In genomic region chr16:87389914-87390313, GRCh38 we compare ENCODE assay signal across 8 cellular contexts. TPM values are rescaled to one million over a fixed set of nuclear protein-coding genes. Genes with fewer than 3 reads are reported as not detected.
DNase-seq lines count a peak whose midpoint lies in the region; ATAC-seq, FAIRE-seq and TF ChIP-seq lines count a peak whose summit lies in the region.
"Not testable (repeated sequence)": the region's sequence is repeated elsewhere in the genome, so short reads cannot be mapped to it uniquely, and the experiment has no call there.

No MANE protein-coding gene starts in this region.

- H2AFZ ChIP-seq in ACC112 (ENCODE audit: low read length, unreplicated experiment); HepG2 (ENCODE audit: low read length): not testable (repeated sequence)

- CTCF ChIA-PET in HEK293 (lab: Yijun Ruan, JAX); activated CD4-positive, alpha-beta T cell treated with anti-CD3 and anti-CD28 coated beads for 36 hours (lab: Charles Lee); HepG2 (lab: Yijun Ruan, JAX; ENCODE audit: low intra/inter-chr PET ratio, low total read pairs): not testable (repeated sequence)

- POLR2A ChIA-PET in HEK293 (lab: Yijun Ruan, JAX); activated CD4-positive, alpha-beta T cell treated with anti-CD3 and anti-CD28 coated beads for 36 hours (lab: Charles Lee): not testable (repeated sequence)
- POLR2A ChIA-PET in HepG2 (lab: Yijun Ruan, JAX): interaction anchor here (1.6 to 4.2 kb wide), 4 partner anchors 8 to 72 kb away, joined by 5 to 62 read pairs (median 24); partner anchors contain the start of gene C16orf95

- in situ Hi-C loops in HepG2 (cut with HindIII; ENCODE audit: extremely low pct_ligation_motif_present, low pct_unique_long_range_greater_than_20kb): loop anchor here (25.0 kb wide), 1 partner anchor 472 kb away; the partner anchor contains the start of gene SLC7A5

- H4K20me1 ChIP-seq in HepG2 (ENCODE audit: insufficient read depth, low read length): peaks cover 22% of the 10 kb centered on the region

- intact Hi-C loops in activated CD4-positive, alpha-beta T cell treated with anti-CD3 and anti-CD28 coated beads for 36 hours (cut with DNase I, micrococcal nuclease): loop anchor here (5.0 kb wide), 6 partner anchors 102 to 1312 kb away; partner anchors contain the start of genes KLHDC4 (in 1 of the 2), ZC3H18 (in 1 of the 2) and ZCCHC14 (in 1 of the 2)
- intact Hi-C loops in activated T-helper 2 cell treated with anti-CD3 and anti-CD28 coated beads, Interferon-gamma antibody, Interleukin-2, Interleukin-4, amounts not matched to agents 10 μg/mL and 5 μg/mL and 100 μg/mL, durations not matched to agents 14 hours and 24 hours and 36 hours (cut with micrococcal nuclease): loop anchor here (5.0 to 10.0 kb wide), 5 partner anchors 102 to 1062 kb away; partner anchors contain the start of genes MTHFSD, ZCCHC14 and ZFPM1
- intact Hi-C loops in breast epithelium (cut with DNase I; ENCODE audit: low total_unique reads): not testable (repeated sequence)
- intact Hi-C loops in HepG2 (cut with micrococcal nuclease; ENCODE audit: unreplicated experiment): loop anchor here (10.0 kb wide), 2 partner anchors 95 to 465 kb away; no protein-coding TSS in a partner anchor

- not testable (repeated sequence) for TF ChIP-seq EP300 in HepG2 (IDR thresholded peaks at IDR 0.05; ENCODE audit: low read depth in 2 of 2, low read length in 2 of 2); HepG2 (CRISPR knock-in tag; IDR thresholded peaks at IDR 0.05; ENCODE audit: borderline replicate concordance)

- H3K27ac Mint-ChIP-seq in activated CD4-positive, alpha-beta T cell treated with anti-CD3 and anti-CD28 coated beads for 36 hours: peak overlapping the region; percentile 80
- H3K27ac Mint-ChIP-seq in activated T-helper 2 cell treated with anti-CD3 and anti-CD28 coated beads, Interferon-gamma antibody, Interleukin-2, Interleukin-4, amounts not matched to agents 10 μg/mL and 5 μg/mL and 100 μg/mL, durations not matched to agents 14 hours and 24 hours and 36 hours: peak overlapping the region; percentile 72
- not testable (repeated sequence) for H3K27ac Mint-ChIP-seq in neural crest cell (ENCODE audit: unreplicated experiment)
- peak overlapping the region; percentile 45 for H3K27ac Mint-ChIP-seq in stimulated activated effector memory CD8-positive, alpha-beta T cell treated with anti-CD3 and anti-CD28 coated beads, Interleukin-12 subunit alpha, Interleukin-12 subunit beta, amount 100 ng/mL, for 72 hours

- not testable (repeated sequence) for H3K4me2 ChIP-seq in HepG2 (ENCODE audit: low read depth, low read length)

- H3K27me3 ChIP-seq in ACC112 (ENCODE audit: insufficient read depth, low read length); breast epithelium; HepG2 (ENCODE audit: control insufficient read depth in 1 of 2, insufficient read depth in 2 of 2, low read length in 2 of 2): not testable (repeated sequence)

- peaks cover 14% of the 10 kb centered on the region for H3K36me3 Mint-ChIP-seq in activated CD4-positive, alpha-beta T cell treated with anti-CD3 and anti-CD28 coated beads for 36 hours (ENCODE audit: low read depth)
- peaks cover 17% of the 10 kb centered on the region for H3K36me3 Mint-ChIP-seq in activated T-helper 2 cell treated with anti-CD3 and anti-CD28 coated beads, Interferon-gamma antibody, Interleukin-2, Interleukin-4, amounts not matched to agents 10 μg/mL and 5 μg/mL and 100 μg/mL, durations not matched to agents 14 hours and 24 hours and 36 hours (ENCODE audit: low read depth)
- H3K36me3 Mint-ChIP-seq in neural crest cell (ENCODE audit: low read depth): not testable (repeated sequence)
- H3K36me3 Mint-ChIP-seq in stimulated activated effector memory CD8-positive, alpha-beta T cell treated with anti-CD3 and anti-CD28 coated beads, Interleukin-12 subunit alpha, Interleukin-12 subunit beta, amount 100 ng/mL, for 72 hours: peaks cover 50% of the 10 kb centered on the region

- WGBS in HepG2 (ENCODE audit: low lambda C conversion rate): 90% methylated on average over 9 of the region's 9 CpGs

- not testable (repeated sequence) for ATAC-seq in activated CD4-positive, alpha-beta T cell treated with anti-CD3 and anti-CD28 coated beads for 36 hours; HepG2; stimulated activated effector memory CD8-positive, alpha-beta T cell treated with anti-CD3 and anti-CD28 coated beads, Interleukin-12 subunit alpha, Interleukin-12 subunit beta, amount 100 ng/mL, for 72 hours

- not testable (repeated sequence) for TF ChIP-seq RAD21 in HepG2 (CRISPR knock-in tag; IDR thresholded peaks at IDR 0.05)

- H3K9me3 Mint-ChIP-seq in activated CD4-positive, alpha-beta T cell treated with anti-CD3 and anti-CD28 coated beads for 36 hours (ENCODE audit: low read depth); activated T-helper 2 cell treated with anti-CD3 and anti-CD28 coated beads, Interferon-gamma antibody, Interleukin-2, Interleukin-4, amounts not matched to agents 10 μg/mL and 5 μg/mL and 100 μg/mL, durations not matched to agents 14 hours and 24 hours and 36 hours; neural crest cell; stimulated activated effector memory CD8-positive, alpha-beta T cell treated with anti-CD3 and anti-CD28 coated beads, Interleukin-12 subunit alpha, Interleukin-12 subunit beta, amount 100 ng/mL, for 72 hours: not testable (repeated sequence)

- H3K4me1 Mint-ChIP-seq in activated CD4-positive, alpha-beta T cell treated with anti-CD3 and anti-CD28 coated beads for 36 hours: peaks cover 59% of the 10 kb centered on the region
- peaks cover 56% of the 10 kb centered on the region for H3K4me1 Mint-ChIP-seq in activated T-helper 2 cell treated with anti-CD3 and anti-CD28 coated beads, Interferon-gamma antibody, Interleukin-2, Interleukin-4, amounts not matched to agents 10 μg/mL and 5 μg/mL and 100 μg/mL, durations not matched to agents 14 hours and 24 hours and 36 hours (ENCODE audit: low read depth)
- H3K4me1 Mint-ChIP-seq in neural crest cell: peaks cover 51% of the 10 kb centered on the region
- H3K4me1 Mint-ChIP-seq in stimulated activated effector memory CD8-positive, alpha-beta T cell treated with anti-CD3 and anti-CD28 coated beads, Interleukin-12 subunit alpha, Interleukin-12 subunit beta, amount 100 ng/mL, for 72 hours: peaks cover 54% of the 10 kb centered on the region

- H3K27ac ChIP-seq in ACC112 (ENCODE audit: low read depth, low read length) (0 out of 2 replicates have a peak overlapping the region, but pooled peaks have one; percentile 83), breast epithelium (peak overlapping the region; percentile 14 to 96), HepG2 (ENCODE audit: extremely low read length, insufficient read depth, low read length) (peak overlapping the region; percentile 66)
- H3K27ac ChIP-seq in HEK293 (ENCODE audit: extremely low read depth, low read depth, low read length): not testable (repeated sequence)

- peaks cover 28% of the 10 kb centered on the region for H3K79me2 ChIP-seq in ACC112 (ENCODE audit: control insufficient read depth, insufficient read depth, low read length, unreplicated experiment)
- peaks cover 31% of the 10 kb centered on the region for H3K79me2 ChIP-seq in HepG2 (ENCODE audit: insufficient read depth, low read length)

- H3K36me3 ChIP-seq in ACC112 (ENCODE audit: insufficient read depth, low read length); HEK293 (ENCODE audit: control insufficient read depth in 2 of 2, insufficient read depth in 1 of 2, low read length in 2 of 2); breast epithelium; HepG2 (replicated peaks in 1 of 2; ENCODE audit: control insufficient read depth in 1 of 2, insufficient read depth in 2 of 2, low read length in 2 of 2): not testable (repeated sequence)

- not testable (repeated sequence) for FAIRE-seq in HepG2 (lab: Jason Lieb, UNC)

- not testable (repeated sequence) for BruUV-seq in HepG2 (replicated peaks; lab: Mats Ljungman, UMichigan)

- not testable (repeated sequence) for DNase-seq in activated CD4-positive, alpha-beta T cell treated with anti-CD3 and anti-CD28 coated beads for 36 hours; activated T-helper 2 cell treated with anti-CD3 and anti-CD28 coated beads, Interferon-gamma antibody, Interleukin-2, Interleukin-4, amounts not matched to agents 10 μg/mL and 5 μg/mL and 100 μg/mL, durations not matched to agents 14 hours and 24 hours and 36 hours (ENCODE audit: low spot score); breast epithelium (ENCODE audit: low spot score in 2 of 2); HepG2 (ENCODE audit: low spot score); neural crest cell (ENCODE audit: low read depth, low spot score); stimulated activated effector memory CD8-positive, alpha-beta T cell treated with anti-CD3 and anti-CD28 coated beads, Interleukin-12 subunit alpha, Interleukin-12 subunit beta, amount 100 ng/mL, for 72 hours (ENCODE audit: low spot score in 2 of 2)

- H3K9ac ChIP-seq in HepG2 (ENCODE audit: insufficient read depth, low read depth, low read length): not testable (repeated sequence)

- H3K4me3 Mint-ChIP-seq in activated CD4-positive, alpha-beta T cell treated with anti-CD3 and anti-CD28 coated beads for 36 hours; activated T-helper 2 cell treated with anti-CD3 and anti-CD28 coated beads, Interferon-gamma antibody, Interleukin-2, Interleukin-4, amounts not matched to agents 10 μg/mL and 5 μg/mL and 100 μg/mL, durations not matched to agents 14 hours and 24 hours and 36 hours (ENCODE audit: low read depth); stimulated activated effector memory CD8-positive, alpha-beta T cell treated with anti-CD3 and anti-CD28 coated beads, Interleukin-12 subunit alpha, Interleukin-12 subunit beta, amount 100 ng/mL, for 72 hours: not testable (repeated sequence)
- H3K4me3 Mint-ChIP-seq in neural crest cell: peak overlapping the region; percentile 74

- not testable (repeated sequence) for H3K4me3 ChIP-seq in ACC112 (ENCODE audit: low read depth, low read length); HEK293 (ENCODE audit: low read depth, low read length); breast epithelium; HepG2 (replicated peaks in 1 of 3; ENCODE audit: insufficient read depth in 1 of 3, low read depth in 2 of 3, low read length in 3 of 3)

- TF ChIP-seq CTCF in HEK293 (tag by site-specific recombination; IDR thresholded peaks at IDR 0.05); breast epithelium (IDR thresholded peaks at IDR 0.05); HepG2 (CRISPR knock-in tag; IDR thresholded peaks at IDR 0.05); neural crest cell (conservative IDR thresholded peaks at IDR 0.05): not testable (repeated sequence)

- H3K4me1 ChIP-seq in ACC112 (ENCODE audit: control insufficient read depth, insufficient read depth, low read length, unreplicated experiment) (peaks cover 33% of the 10 kb centered on the region), breast epithelium (peaks cover 9 to 21% of the 10 kb centered on the region in 2 donors), HepG2 (ENCODE audit: insufficient read depth, low read length) (peaks cover 71% of the 10 kb centered on the region)
- not testable (repeated sequence) for H3K4me1 ChIP-seq in HEK293 (ENCODE audit: control insufficient read depth, insufficient read depth, low read length)

- not testable (repeated sequence) for H3K27me3 Mint-ChIP-seq in activated CD4-positive, alpha-beta T cell treated with anti-CD3 and anti-CD28 coated beads for 36 hours; activated T-helper 2 cell treated with anti-CD3 and anti-CD28 coated beads, Interferon-gamma antibody, Interleukin-2, Interleukin-4, amounts not matched to agents 10 μg/mL and 5 μg/mL and 100 μg/mL, durations not matched to agents 14 hours and 24 hours and 36 hours (ENCODE audit: low read depth); neural crest cell (ENCODE audit: low read depth)

- TF ChIP-seq POLR2A in breast epithelium (IDR thresholded peaks at IDR 0.05); HepG2 (IDR thresholded peaks at IDR 0.05; ENCODE audit: insufficient read depth in 1 of 2, low read depth in 2 of 2, low read length in 2 of 2): not testable (repeated sequence)

- H3K9me3 ChIP-seq in HEK293 (ENCODE audit: control insufficient read depth, insufficient read depth, low read depth, low read length); breast epithelium; HepG2 (ENCODE audit: low read length): not testable (repeated sequence)

RNA-seq across cellular contexts. Expression of gene MAP1LC3B, which starts 2.2 kb away (rescaled TPM):
- total RNA-seq in activated CD4-positive, alpha-beta T cell treated with anti-CD3 and anti-CD28 coated beads for 36 hours: 10 to 100 TPM; 49.7 to 62.1 TPM
- total RNA-seq in activated T-helper 2 cell treated with anti-CD3 and anti-CD28 coated beads, Interferon-gamma antibody, Interleukin-2, Interleukin-4, amounts not matched to agents 10 μg/mL and 5 μg/mL and 100 μg/mL, durations not matched to agents 14 hours and 24 hours and 36 hours: 40.6 and 43.6 TPM in 2 replicates
- total RNA-seq in breast epithelium (10 to 100 TPM; 58.0 to 72.3 (median 69.1) TPM), HepG2 (2016; rRNA removed; fragmentation: Illumina TruSeq; extraction: Trizol) (15.7 and 30.6 TPM in 2 replicates), neural crest cell (37.9 and 40.7 TPM in 2 replicates)
- 5.5 and 7.0 TPM in 2 replicates for total RNA-seq in HepG2 (2016; cell fraction: cytosol; rRNA removed; fragmentation: Illumina TruSeq; extraction: Trizol; ENCODE audit: low read depth)
- 15.9 and 27.1 TPM in 2 replicates for total RNA-seq in HepG2 (2016; cell fraction: insoluble cytoplasmic fraction; rRNA removed; fragmentation: Illumina TruSeq; extraction: Trizol)
- 24.8 and 26.3 TPM in 2 replicates for total RNA-seq in HepG2 (2016; cell fraction: membrane; rRNA removed; fragmentation: Illumina TruSeq; extraction: Trizol)
- 22.0 and 22.3 TPM in 2 replicates for total RNA-seq in HepG2 (2016; cell fraction: nucleus; rRNA removed; fragmentation: Illumina TruSeq; extraction: Trizol)
- 37.4 and 37.9 TPM in 2 replicates for polyA plus RNA-seq in HepG2 (2011; rRNA removed)
- 18.1 and 36.3 TPM in 2 replicates for polyA plus RNA-seq in HepG2 (2011; cell fraction: cytosol; rRNA removed)
- polyA plus RNA-seq in HepG2 (2011; cell fraction: nucleus; rRNA removed): 15.1 and 23.4 TPM in 2 replicates
- 68.5 and 98.3 TPM in 2 replicates for polyA plus RNA-seq in HepG2 (2012)
- 9.9 and 13.1 TPM in 2 replicates for polyA plus RNA-seq in HepG2 (2016; cell fraction: cytosol; fragmentation: Illumina TruSeq; extraction: Trizol; ENCODE audit: low read depth)
- polyA plus RNA-seq in HepG2 (2016; cell fraction: insoluble cytoplasmic fraction; fragmentation: Illumina TruSeq; extraction: Trizol; ENCODE audit: low read depth): 65.5 and 71.9 TPM in 2 replicates
- 26.7 and 27.4 TPM in 2 replicates for polyA plus RNA-seq in HepG2 (2016; cell fraction: membrane; fragmentation: Illumina TruSeq; extraction: Trizol; ENCODE audit: low read depth)
- 42.6 and 45.0 TPM in 2 replicates for polyA plus RNA-seq in HepG2 (2016; cell fraction: nucleus; fragmentation: Illumina TruSeq; extraction: Trizol; ENCODE audit: insufficient read depth, low read depth)
- polyA minus RNA-seq in HepG2 (2011; rRNA and poly(A)+ RNA removed; ENCODE audit: low replicate concordance): 13.2 and 15.8 TPM in 2 replicates
- polyA minus RNA-seq in HepG2 (2011; cell fraction: cytosol; rRNA and poly(A)+ RNA removed): 22.2 and 35.4 TPM in 2 replicates
- polyA minus RNA-seq in HepG2 (2011; cell fraction: nucleus; rRNA and poly(A)+ RNA removed): 23.0 and 32.7 TPM in 2 replicates

RNA-seq across cellular contexts. Expression of gene FBXO31, which starts 6.3 kb away (rescaled TPM):
- total RNA-seq in activated CD4-positive, alpha-beta T cell treated with anti-CD3 and anti-CD28 coated beads for 36 hours: 10 to 100 TPM; 26.8 to 33.0 TPM
- 33.6 and 40.1 TPM in 2 replicates for total RNA-seq in activated T-helper 2 cell treated with anti-CD3 and anti-CD28 coated beads, Interferon-gamma antibody, Interleukin-2, Interleukin-4, amounts not matched to agents 10 μg/mL and 5 μg/mL and 100 μg/mL, durations not matched to agents 14 hours and 24 hours and 36 hours
- 10 to 100 TPM; 43.0 to 74.7 (median 67.4) TPM for total RNA-seq in breast epithelium
- 81.3 and 92.4 TPM in 2 replicates for total RNA-seq in HepG2 (2016; rRNA removed; fragmentation: Illumina TruSeq; extraction: Trizol)
- 18.3 and 22.9 TPM in 2 replicates for total RNA-seq in HepG2 (2016; cell fraction: cytosol; rRNA removed; fragmentation: Illumina TruSeq; extraction: Trizol; ENCODE audit: low read depth)
- total RNA-seq in HepG2 (2016; cell fraction: insoluble cytoplasmic fraction; rRNA removed; fragmentation: Illumina TruSeq; extraction: Trizol): 64.5 and 91.5 TPM in 2 replicates
- 33.7 and 38.0 TPM in 2 replicates for total RNA-seq in HepG2 (2016; cell fraction: membrane; rRNA removed; fragmentation: Illumina TruSeq; extraction: Trizol)
- 94.4 and 107 TPM in 2 replicates for total RNA-seq in HepG2 (2016; cell fraction: nucleus; rRNA removed; fragmentation: Illumina TruSeq; extraction: Trizol)
- 101 and 118 TPM in 2 replicates for polyA plus RNA-seq in HepG2 (2011; rRNA removed)
- polyA plus RNA-seq in HepG2 (2011; cell fraction: cytosol; rRNA removed): 51.6 and 63.1 TPM in 2 replicates
- polyA plus RNA-seq in HepG2 (2011; cell fraction: nucleus; rRNA removed): 393 and 579 TPM in 2 replicates
- 75.5 and 101 TPM in 2 replicates for polyA plus RNA-seq in HepG2 (2012)
- polyA plus RNA-seq in HepG2 (2016; cell fraction: cytosol; fragmentation: Illumina TruSeq; extraction: Trizol; ENCODE audit: low read depth): 6.1 and 6.4 TPM in 2 replicates
- 57.9 and 71.3 TPM in 2 replicates for polyA plus RNA-seq in HepG2 (2016; cell fraction: insoluble cytoplasmic fraction; fragmentation: Illumina TruSeq; extraction: Trizol; ENCODE audit: low read depth)
- 18.2 and 18.3 TPM in 2 replicates for polyA plus RNA-seq in HepG2 (2016; cell fraction: membrane; fragmentation: Illumina TruSeq; extraction: Trizol; ENCODE audit: low read depth)
- polyA plus RNA-seq in HepG2 (2016; cell fraction: nucleus; fragmentation: Illumina TruSeq; extraction: Trizol; ENCODE audit: insufficient read depth, low read depth): 256 and 269 TPM in 2 replicates
- 29.6 and 164 TPM in 2 replicates for polyA minus RNA-seq in HepG2 (2011; rRNA and poly(A)+ RNA removed; ENCODE audit: low replicate concordance)
- 53.4 and 63.9 TPM in 2 replicates for polyA minus RNA-seq in HepG2 (2011; cell fraction: cytosol; rRNA and poly(A)+ RNA removed)
- polyA minus RNA-seq in HepG2 (2011; cell fraction: nucleus; rRNA and poly(A)+ RNA removed): 202 and 208 TPM in 2 replicates
- 19.4 and 23.7 TPM in 2 replicates for total RNA-seq in neural crest cell
